ENCODE assay signal across 21 cellular contexts in genomic region chr6:135605278-135605790, GRCh38.
"Had no signal": no experiment of that assay in that cellular context is flagged by ENCODE, and none has a peak within 500 bp of the region (broad histone marks: within the 10 kb centered on the region; RNA-seq: fewer than 3 reads in every experiment).

No MANE protein-coding gene starts in this region.

- H3K27me3 ChIP-seq: brain microvascular endothelial cell, cardiac muscle cell, Peyer's patch, SJCRH30 had no signal

- H3K36me3 ChIP-seq: brain microvascular endothelial cell, cardiac muscle cell, Peyer's patch, SJCRH30 had no signal

- H3K4me1 Mint-ChIP-seq: activated CD4-positive, alpha-beta memory T cell treated with anti-CD3 and anti-CD28 coated beads, Interleukin-2, amount 10 ng/mL, durations not matched to agents 7 days and 5 days; activated CD4-positive, alpha-beta T cell treated with anti-CD3 and anti-CD28 coated beads, Interleukin-2, amount 10 ng/mL, durations not matched to agents 7 days and 5 days had no signal

- DNase-seq: activated CD4-positive, alpha-beta memory T cell treated with anti-CD3 and anti-CD28 coated beads, Interleukin-2, amount 10 ng/mL, durations not matched to agents 7 days and 5 days; activated CD4-positive, alpha-beta T cell treated with anti-CD3 and anti-CD28 coated beads, Interleukin-2, amount 10 ng/mL, durations not matched to agents 7 days and 5 days; activated CD4-positive, CD25-positive, alpha-beta regulatory T cell; activated CD8-positive, alpha-beta memory T cell treated with anti-CD3 and anti-CD28 coated beads, Interleukin-2, amount 50 U/mL, for 48 hours; activated gamma-delta T cell treated with Interleukin-2 at 50 U/mL for 16 hours; activated naive CD4-positive, alpha-beta T cell treated with anti-CD3 and anti-CD28 coated beads, Interleukin-2, amount 50 U/mL, for 16 hours; brain microvascular endothelial cell; Karpas-422; MM.1S; NCI-H1105 treated with DMSO at 0.1 percent for 48 hours; NCI-H1436 treated with DMSO at 0.1 percent for 48 hours; NCI-H187; NCI-H2081; NCI-H446; NCI-H524; Peyer's patch; Right ventricle myocardium superior; SJCRH30; SK-N-SH; T-helper 1 cell had no signal

- H3K4me3 Mint-ChIP-seq: activated CD4-positive, alpha-beta memory T cell treated with anti-CD3 and anti-CD28 coated beads, Interleukin-2, amount 10 ng/mL, durations not matched to agents 7 days and 5 days; activated CD4-positive, alpha-beta T cell treated with anti-CD3 and anti-CD28 coated beads, Interleukin-2, amount 10 ng/mL, durations not matched to agents 7 days and 5 days had no signal

- H3K4me3 ChIP-seq: cardiac muscle cell, Peyer's patch, SJCRH30 had no signal

- H3K27ac Mint-ChIP-seq: activated CD4-positive, alpha-beta memory T cell treated with anti-CD3 and anti-CD28 coated beads, Interleukin-2, amount 10 ng/mL, durations not matched to agents 7 days and 5 days; activated CD4-positive, alpha-beta T cell treated with anti-CD3 and anti-CD28 coated beads, Interleukin-2, amount 10 ng/mL, durations not matched to agents 7 days and 5 days had no signal
